Comparison of ENCODE assay signal across 8 cellular contexts in the genomic region with DNA sequence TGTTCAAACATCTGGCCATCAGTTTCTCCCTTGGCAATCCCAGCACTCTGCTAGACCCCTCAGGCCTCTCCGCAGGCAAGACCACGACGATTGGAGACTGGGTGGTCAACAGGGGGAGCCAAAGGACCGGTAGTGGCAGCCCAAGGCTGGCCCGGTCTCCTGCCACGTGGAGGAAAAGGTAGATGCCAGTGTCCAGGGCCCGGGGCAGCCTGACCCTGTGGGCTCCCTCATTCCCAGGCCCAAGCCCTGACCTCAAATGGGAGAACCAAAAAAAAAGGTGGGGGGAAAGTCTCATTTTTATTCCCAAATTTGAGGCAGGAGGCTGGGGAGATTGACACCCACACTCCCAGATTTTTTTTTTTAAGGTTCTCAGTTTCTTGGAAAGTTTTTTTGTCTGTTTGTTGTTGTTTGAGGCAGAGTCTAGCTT. TPM values are rescaled to one million over a fixed set of nuclear protein-coding genes. Genes with fewer than 3 reads are reported as not detected.
DNase-seq lines count a peak whose midpoint lies in the region; ATAC-seq lines count a peak whose summit lies in the region.

No MANE protein-coding gene starts in this region.

- no peaks in the 10 kb centered on the region for H3K9me3 Mint-ChIP-seq in CD8-positive, alpha-beta memory T cell
- H3K9me3 Mint-ChIP-seq in activated CD4-positive, alpha-beta memory T cell treated with anti-CD3 and anti-CD28 coated beads, Interleukin-2, amount 10 ng/mL, durations not matched to agents 7 days and 5 days, result no peaks in the 10 kb centered on the region

- WGBS in mesendoderm (ENCODE audit: extremely low coverage, insufficient coverage, low lambda C conversion rate), result no CpG with 5 or more reads among the region's 7 CpGs

- no peaks in the 10 kb centered on the region for H3K9me3 ChIP-seq in CD8-positive, alpha-beta memory T cell (ENCODE audit: low read length)

- ATAC-seq in HG02798 (IDR thresholded peaks at IDR 0.05; ENCODE audit: poor library complexity, unreplicated experiment) (peak; percentile 71), HG02938 (IDR thresholded peaks at IDR 0.05; ENCODE audit: unreplicated experiment) (no peak)

- no peak overlapping the region for H4K8ac ChIP-seq in mesendoderm (ENCODE audit: low read depth, low read length)

- H3K4me1 Mint-ChIP-seq in CD8-positive, alpha-beta memory T cell, result peaks cover 7 to 8% (median 7%) of the 10 kb centered on the region in 3 donors
- H3K4me1 Mint-ChIP-seq in activated CD4-positive, alpha-beta memory T cell treated with anti-CD3 and anti-CD28 coated beads, Interleukin-2, amount 10 ng/mL, durations not matched to agents 7 days and 5 days, result peaks cover 40% of the 10 kb centered on the region

- H3K4ac ChIP-seq in mesendoderm (ENCODE audit: low read depth, low read length), result no peak overlapping the region

- H3K4me3 Mint-ChIP-seq in CD8-positive, alpha-beta memory T cell, result no peak overlapping the region
- H3K4me3 Mint-ChIP-seq in activated CD4-positive, alpha-beta memory T cell treated with anti-CD3 and anti-CD28 coated beads, Interleukin-2, amount 10 ng/mL, durations not matched to agents 7 days and 5 days, result no peak overlapping the region

- H3K36me3 ChIP-seq in CD8-positive, alpha-beta memory T cell (ENCODE audit: insufficient read depth, low read length), result no peaks in the 10 kb centered on the region
- no peaks in the 10 kb centered on the region for H3K36me3 ChIP-seq in mesendoderm (ENCODE audit: control insufficient read depth, insufficient read depth, low read length)

- no peak overlapping the region for H3K56ac ChIP-seq in mesendoderm (ENCODE audit: low read length)

- no peak overlapping the region for H2BK15ac ChIP-seq in mesendoderm (replicated peaks; ENCODE audit: low read depth)

- no peak overlapping the region for H3K23ac ChIP-seq in mesendoderm (ENCODE audit: low read length)

- H3K18ac ChIP-seq in mesendoderm (ENCODE audit: low read length), result no peak overlapping the region

- H3K79me1 ChIP-seq in mesendoderm (ENCODE audit: low read length), result no peaks in the 10 kb centered on the region

- DNase-seq in CD8-positive, alpha-beta memory T cell, result peak; percentile 64 to 85 (median 69)
- DNase-seq in NCI-H82 treated with DMSO at 0.1 percent for 48 hours (lab: John Stamatoyannopoulos, UW; ENCODE audit: unreplicated experiment), result peak; percentile 58
- peak; percentile 80 for DNase-seq in activated CD4-positive, alpha-beta memory T cell treated with anti-CD3 and anti-CD28 coated beads, Interleukin-2, amount 10 ng/mL, durations not matched to agents 7 days and 5 days
- DNase-seq in effector CD4-positive, alpha-beta T cell, result peak; percentile 77
- DNase-seq in mesendoderm, result peak; percentile 87
- peak; percentile 72 to 73 for DNase-seq in stimulated activated CD8-positive, alpha-beta memory T cell treated with anti-CD3 and anti-CD28 coated beads, Interleukin-2, amount 100 ng/mL, for 48 hours (ENCODE audit: low read depth in 2 of 2)

- H3K4me2 ChIP-seq in mesendoderm (ENCODE audit: low read length), result no peak overlapping the region

- no peak overlapping the region for H4K5ac ChIP-seq in mesendoderm (ENCODE audit: low read length)

- no peaks in the 10 kb centered on the region for H3K27me3 Mint-ChIP-seq in CD8-positive, alpha-beta memory T cell
- H3K27me3 Mint-ChIP-seq in activated CD4-positive, alpha-beta memory T cell treated with anti-CD3 and anti-CD28 coated beads, Interleukin-2, amount 10 ng/mL, durations not matched to agents 7 days and 5 days, result no peaks in the 10 kb centered on the region

- H2BK120ac ChIP-seq in mesendoderm (ENCODE audit: low read depth, low read length), result no peak overlapping the region

- no peak overlapping the region for H3K4me3 ChIP-seq in CD8-positive, alpha-beta memory T cell (ENCODE audit: low read length)
- H3K4me3 ChIP-seq in mesendoderm (ENCODE audit: low read length), result no peak overlapping the region

- peaks cover 3% of the 10 kb centered on the region for H3K4me1 ChIP-seq in CD8-positive, alpha-beta memory T cell (ENCODE audit: insufficient read depth, low read length)
- H3K4me1 ChIP-seq in mesendoderm (ENCODE audit: control insufficient read depth, low read depth, low read length), result no peaks in the 10 kb centered on the region

- H3K27ac ChIP-seq in CD8-positive, alpha-beta memory T cell (ENCODE audit: low read depth, low read length), result no peak overlapping the region
- H3K27ac ChIP-seq in mesendoderm (ENCODE audit: low read depth, low read length), result no peak overlapping the region

- H3K36me3 Mint-ChIP-seq in CD8-positive, alpha-beta memory T cell, result no peaks in the 10 kb centered on the region
- H3K36me3 Mint-ChIP-seq in activated CD4-positive, alpha-beta memory T cell treated with anti-CD3 and anti-CD28 coated beads, Interleukin-2, amount 10 ng/mL, durations not matched to agents 7 days and 5 days (ENCODE audit: low read depth), result no peaks in the 10 kb centered on the region

- CTCF ChIA-PET in CD8-positive, alpha-beta memory T cell (lab: Charles Lee), result interaction anchor here (0.6 to 6.1 kb wide), 26 partner anchors 9 to 475 kb away, joined by 3 to 109 read pairs (median 4); a partner anchor contains a TSS
- CTCF ChIA-PET in activated CD4-positive, alpha-beta memory T cell treated with anti-CD3 and anti-CD28 coated beads, Interleukin-2, amount 10 ng/mL, durations not matched to agents 7 days and 5 days (lab: Charles Lee), result interaction anchor here (0.7 to 6.5 kb wide), 35 partner anchors 9 to 456 kb away, joined by 3 to 148 read pairs (median 6); a partner anchor contains a TSS

- H3K27ac Mint-ChIP-seq in CD8-positive, alpha-beta memory T cell, result peak overlapping the region in 2 of 8 donors; percentile 32 to 51
- no peak overlapping the region for H3K27ac Mint-ChIP-seq in activated CD4-positive, alpha-beta memory T cell treated with anti-CD3 and anti-CD28 coated beads, Interleukin-2, amount 10 ng/mL, durations not matched to agents 7 days and 5 days

- POLR2A ChIA-PET in CD8-positive, alpha-beta memory T cell (lab: Charles Lee), result no interaction called here
- POLR2A ChIA-PET in activated CD4-positive, alpha-beta memory T cell treated with anti-CD3 and anti-CD28 coated beads, Interleukin-2, amount 10 ng/mL, durations not matched to agents 7 days and 5 days (lab: Charles Lee), result interaction anchor here (0.8 to 2.4 kb wide), 5 partner anchors 22 to 62 kb away, joined by 3 to 20 read pairs (median 9); no protein-coding TSS in a partner anchor

- H3K9ac ChIP-seq in mesendoderm (ENCODE audit: low read length), result no peak overlapping the region

- no peak overlapping the region for H2BK5ac ChIP-seq in mesendoderm (ENCODE audit: low read length)

- H3K79me2 ChIP-seq in mesendoderm (ENCODE audit: control insufficient read depth, insufficient read depth, low read length), result no peaks in the 10 kb centered on the region

- H3K27me3 ChIP-seq in CD8-positive, alpha-beta memory T cell (ENCODE audit: insufficient read depth, low read length, poor library complexity, severe bottlenecking), result no peaks in the 10 kb centered on the region
- no peaks in the 10 kb centered on the region for H3K27me3 ChIP-seq in mesendoderm (ENCODE audit: insufficient read depth, low read length, poor library complexity)

- H2AK5ac ChIP-seq in mesendoderm (ENCODE audit: low read length), result no peak overlapping the region

RNA-seq across cellular contexts. Expression of a gene that starts 24.8 kb away (rescaled TPM):
- 100 to 1,000 TPM; 244 to 254 TPM for total RNA-seq in CD8-positive, alpha-beta memory T cell
- polyA plus RNA-seq in CD8-positive, alpha-beta memory T cell, result 892 TPM
- 100 to 1,000 TPM; 781 to 799 TPM for total RNA-seq in activated CD4-positive, alpha-beta memory T cell treated with anti-CD3 and anti-CD28 coated beads, Interleukin-2, amount 10 ng/mL, durations not matched to agents 7 days and 5 days
- 11.6 TPM for polyA plus RNA-seq in mesendoderm (2013, experiment 1 of 2)
- 10.1 TPM for polyA plus RNA-seq in mesendoderm (2013, experiment 2 of 2)

RNA-seq across cellular contexts. Expression of a gene that starts 29.7 kb away (rescaled TPM):
- total RNA-seq in CD8-positive, alpha-beta memory T cell, result 1 to 10 TPM in 1 of 2 experiments, under 1 TPM in 1; 0.61 to 1.5 TPM
- polyA plus RNA-seq in CD8-positive, alpha-beta memory T cell, result 1.6 TPM
- 1 to 10 TPM; 2.2 to 4.7 TPM for total RNA-seq in activated CD4-positive, alpha-beta memory T cell treated with anti-CD3 and anti-CD28 coated beads, Interleukin-2, amount 10 ng/mL, durations not matched to agents 7 days and 5 days
- not detected for polyA plus RNA-seq in mesendoderm (2013, experiment 1 of 2)
- polyA plus RNA-seq in mesendoderm (2013, experiment 2 of 2), result not detected

RNA-seq across cellular contexts. Expression of a gene that starts 34.6 kb away (rescaled TPM):
- 100 to 1,000 TPM; 125 to 132 TPM for total RNA-seq in CD8-positive, alpha-beta memory T cell
- 2,575 TPM for polyA plus RNA-seq in CD8-positive, alpha-beta memory T cell
- total RNA-seq in activated CD4-positive, alpha-beta memory T cell treated with anti-CD3 and anti-CD28 coated beads, Interleukin-2, amount 10 ng/mL, durations not matched to agents 7 days and 5 days, result 1,000 to 10,000 TPM; 1,297 to 1,322 TPM
- polyA plus RNA-seq in mesendoderm (2013, experiment 1 of 2), result 19.8 TPM
- 20.5 TPM for polyA plus RNA-seq in mesendoderm (2013, experiment 2 of 2)

RNA-seq across cellular contexts. Expression of a gene that starts 38.1 kb away (rescaled TPM):
- not detected for total RNA-seq in CD8-positive, alpha-beta memory T cell
- not detected for polyA plus RNA-seq in CD8-positive, alpha-beta memory T cell
- total RNA-seq in activated CD4-positive, alpha-beta memory T cell treated with anti-CD3 and anti-CD28 coated beads, Interleukin-2, amount 10 ng/mL, durations not matched to agents 7 days and 5 days, result not detected
- polyA plus RNA-seq in mesendoderm (2013, experiment 1 of 2), result 0.48 TPM
- 0.55 TPM for polyA plus RNA-seq in mesendoderm (2013, experiment 2 of 2)

RNA-seq across cellular contexts. Expression of a gene that starts 50.5 kb away (rescaled TPM):
- not detected for total RNA-seq in CD8-positive, alpha-beta memory T cell
- polyA plus RNA-seq in CD8-positive, alpha-beta memory T cell, result not detected
- not detected for total RNA-seq in activated CD4-positive, alpha-beta memory T cell treated with anti-CD3 and anti-CD28 coated beads, Interleukin-2, amount 10 ng/mL, durations not matched to agents 7 days and 5 days
- not detected for polyA plus RNA-seq in mesendoderm (2013, experiment 1 of 2)
- polyA plus RNA-seq in mesendoderm (2013, experiment 2 of 2), result not detected

Comparison
In these comparisons a context has a peak if more than half of its experiments do, and no peak if none do; other contexts are left out.
1. RNA of a gene that starts 34.6 kb away (total RNA-seq): 1,297 to 1,322 TPM in activated CD4-positive, alpha-beta memory T cell treated with anti-CD3 and anti-CD28 coated beads, Interleukin-2, amount 10 ng/mL, durations not matched to agents 7 days and 5 days; 125 to 132 TPM in CD8-positive, alpha-beta memory T cell; every median in the first group is over 4 times any median in the second.
2. Peak in every context shown above with its lines, with median percentiles within 50 percentile points of each other: DNase-seq.